Comparison of ENCODE assay signal across 2 cellular contexts in the genomic region with DNA sequence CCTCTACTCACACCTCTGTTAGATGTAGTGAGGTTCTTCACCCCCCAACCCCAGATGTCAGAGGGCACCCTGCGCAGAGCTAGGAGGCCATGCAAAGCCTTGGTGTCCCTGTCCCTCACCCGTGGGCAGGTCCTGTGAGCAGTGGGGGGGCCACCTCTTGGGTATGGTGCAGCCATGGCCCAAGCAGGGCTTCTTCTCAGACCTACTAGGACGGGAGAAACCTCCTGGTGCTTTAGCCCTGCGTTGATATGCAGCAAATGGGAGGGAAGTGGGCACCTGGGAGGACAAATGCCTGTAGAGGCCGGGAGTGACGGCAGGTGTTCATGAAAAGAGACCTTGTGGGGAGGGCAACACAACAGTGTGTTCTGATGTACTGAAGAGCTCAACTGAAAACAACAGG.
TF ChIP-seq lines count a peak whose summit lies in the region.

No MANE protein-coding gene starts in this region.

TF ChIP-seq in IMR-90, 13 proteins besides CTCF, POLR2A, EP300 and RAD21:
- TF ChIP-seq MAFK (IDR thresholded peaks at IDR 0.05; ENCODE audit: low read depth, low read length) (no peak), CHD1 (IDR thresholded peaks at IDR 0.05; ENCODE audit: low read depth, low read length) (no peak), RCOR1 (IDR thresholded peaks at IDR 0.05; ENCODE audit: insufficient replicate concordance, low read length) (no peak), CEBPB (IDR thresholded peaks at IDR 0.05; ENCODE audit: low read depth, low read length) (no peak), MAZ (IDR thresholded peaks at IDR 0.05; ENCODE audit: borderline replicate concordance, low read depth, low read length) (no peak), FOS (IDR thresholded peaks at IDR 0.05; ENCODE audit: low read depth, low read length) (no peak), RFX5 (IDR thresholded peaks at IDR 0.05; ENCODE audit: low read depth, low read length) (no peak), SMC3 (IDR thresholded peaks at IDR 0.05; ENCODE audit: low read depth, low read length) (no peak), BHLHE40 (IDR thresholded peaks at IDR 0.05; ENCODE audit: low read depth, low read length) (no peak), MXI1 (IDR thresholded peaks at IDR 0.05; ENCODE audit: borderline replicate concordance, low read depth, low read length) (no peak), NFE2L2 (IDR thresholded peaks at IDR 0.05; ENCODE audit: low read depth, low read length) (no peak)
- TF ChIP-seq, protein P1, sequence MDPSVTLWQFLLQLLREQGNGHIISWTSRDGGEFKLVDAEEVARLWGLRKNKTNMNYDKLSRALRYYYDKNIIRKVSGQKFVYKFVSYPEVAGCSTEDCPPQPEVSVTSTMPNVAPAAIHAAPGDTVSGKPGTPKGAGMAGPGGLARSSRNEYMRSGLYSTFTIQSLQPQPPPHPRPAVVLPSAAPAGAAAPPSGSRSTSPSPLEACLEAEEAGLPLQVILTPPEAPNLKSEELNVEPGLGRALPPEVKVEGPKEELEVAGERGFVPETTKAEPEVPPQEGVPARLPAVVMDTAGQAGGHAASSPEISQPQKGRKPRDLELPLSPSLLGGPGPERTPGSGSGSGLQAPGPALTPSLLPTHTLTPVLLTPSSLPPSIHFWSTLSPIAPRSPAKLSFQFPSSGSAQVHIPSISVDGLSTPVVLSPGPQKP (IDR thresholded peaks at IDR 0.05; ENCODE audit: borderline replicate concordance, low read depth, low read length) = no peak
- TF ChIP-seq, protein P2, sequence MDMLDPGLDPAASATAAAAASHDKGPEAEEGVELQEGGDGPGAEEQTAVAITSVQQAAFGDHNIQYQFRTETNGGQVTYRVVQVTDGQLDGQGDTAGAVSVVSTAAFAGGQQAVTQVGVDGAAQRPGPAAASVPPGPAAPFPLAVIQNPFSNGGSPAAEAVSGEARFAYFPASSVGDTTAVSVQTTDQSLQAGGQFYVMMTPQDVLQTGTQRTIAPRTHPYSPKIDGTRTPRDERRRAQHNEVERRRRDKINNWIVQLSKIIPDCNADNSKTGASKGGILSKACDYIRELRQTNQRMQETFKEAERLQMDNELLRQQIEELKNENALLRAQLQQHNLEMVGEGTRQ (IDR thresholded peaks at IDR 0.05; ENCODE audit: low read depth, low read length) = no peak
TF ChIP-seq in IMR-90: peak in this region for 0.

TF ChIP-seq in GM12878, 131 proteins besides CTCF, POLR2A, EP300 and RAD21:
- TF ChIP-seq PAX8 (IDR thresholded peaks at IDR 0.05) (no peak), KAT2A (conservative IDR thresholded peaks at IDR 0.05; ENCODE audit: control insufficient read depth, low read depth, low read length) (no peak), ZNF24 (IDR thresholded peaks at IDR 0.05) (no peak), FOS (IDR thresholded peaks at IDR 0.05; ENCODE audit: borderline replicate concordance, extremely low read depth, insufficient read length) (no peak), NR2C1 (IDR thresholded peaks at IDR 0.05) (no peak), BACH1 (IDR thresholded peaks at IDR 0.05; ENCODE audit: borderline replicate concordance) (no peak), RUNX3 (IDR thresholded peaks at IDR 0.05; ENCODE audit: low read length) (no peak), ZZZ3 (IDR thresholded peaks at IDR 0.05; ENCODE audit: control insufficient read depth, insufficient read length, low read depth) (no peak), HCFC1 (IDR thresholded peaks at IDR 0.05; ENCODE audit: low read length) (no peak)
- TF ChIP-seq, protein P3, sequence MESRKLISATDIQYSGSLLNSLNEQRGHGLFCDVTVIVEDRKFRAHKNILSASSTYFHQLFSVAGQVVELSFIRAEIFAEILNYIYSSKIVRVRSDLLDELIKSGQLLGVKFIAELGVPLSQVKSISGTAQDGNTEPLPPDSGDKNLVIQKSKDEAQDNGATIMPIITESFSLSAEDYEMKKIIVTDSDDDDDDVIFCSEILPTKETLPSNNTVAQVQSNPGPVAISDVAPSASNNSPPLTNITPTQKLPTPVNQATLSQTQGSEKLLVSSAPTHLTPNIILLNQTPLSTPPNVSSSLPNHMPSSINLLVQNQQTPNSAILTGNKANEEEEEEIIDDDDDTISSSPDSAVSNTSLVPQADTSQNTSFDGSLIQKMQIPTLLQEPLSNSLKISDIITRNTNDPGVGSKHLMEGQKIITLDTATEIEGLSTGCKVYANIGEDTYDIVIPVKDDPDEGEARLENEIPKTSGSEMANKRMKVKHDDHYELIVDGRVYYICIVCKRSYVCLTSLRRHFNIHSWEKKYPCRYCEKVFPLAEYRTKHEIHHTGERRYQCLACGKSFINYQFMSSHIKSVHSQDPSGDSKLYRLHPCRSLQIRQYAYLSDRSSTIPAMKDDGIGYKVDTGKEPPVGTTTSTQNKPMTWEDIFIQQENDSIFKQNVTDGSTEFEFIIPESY (IDR thresholded peaks at IDR 0.05) = no peak
- TF ChIP-seq, protein P4, sequence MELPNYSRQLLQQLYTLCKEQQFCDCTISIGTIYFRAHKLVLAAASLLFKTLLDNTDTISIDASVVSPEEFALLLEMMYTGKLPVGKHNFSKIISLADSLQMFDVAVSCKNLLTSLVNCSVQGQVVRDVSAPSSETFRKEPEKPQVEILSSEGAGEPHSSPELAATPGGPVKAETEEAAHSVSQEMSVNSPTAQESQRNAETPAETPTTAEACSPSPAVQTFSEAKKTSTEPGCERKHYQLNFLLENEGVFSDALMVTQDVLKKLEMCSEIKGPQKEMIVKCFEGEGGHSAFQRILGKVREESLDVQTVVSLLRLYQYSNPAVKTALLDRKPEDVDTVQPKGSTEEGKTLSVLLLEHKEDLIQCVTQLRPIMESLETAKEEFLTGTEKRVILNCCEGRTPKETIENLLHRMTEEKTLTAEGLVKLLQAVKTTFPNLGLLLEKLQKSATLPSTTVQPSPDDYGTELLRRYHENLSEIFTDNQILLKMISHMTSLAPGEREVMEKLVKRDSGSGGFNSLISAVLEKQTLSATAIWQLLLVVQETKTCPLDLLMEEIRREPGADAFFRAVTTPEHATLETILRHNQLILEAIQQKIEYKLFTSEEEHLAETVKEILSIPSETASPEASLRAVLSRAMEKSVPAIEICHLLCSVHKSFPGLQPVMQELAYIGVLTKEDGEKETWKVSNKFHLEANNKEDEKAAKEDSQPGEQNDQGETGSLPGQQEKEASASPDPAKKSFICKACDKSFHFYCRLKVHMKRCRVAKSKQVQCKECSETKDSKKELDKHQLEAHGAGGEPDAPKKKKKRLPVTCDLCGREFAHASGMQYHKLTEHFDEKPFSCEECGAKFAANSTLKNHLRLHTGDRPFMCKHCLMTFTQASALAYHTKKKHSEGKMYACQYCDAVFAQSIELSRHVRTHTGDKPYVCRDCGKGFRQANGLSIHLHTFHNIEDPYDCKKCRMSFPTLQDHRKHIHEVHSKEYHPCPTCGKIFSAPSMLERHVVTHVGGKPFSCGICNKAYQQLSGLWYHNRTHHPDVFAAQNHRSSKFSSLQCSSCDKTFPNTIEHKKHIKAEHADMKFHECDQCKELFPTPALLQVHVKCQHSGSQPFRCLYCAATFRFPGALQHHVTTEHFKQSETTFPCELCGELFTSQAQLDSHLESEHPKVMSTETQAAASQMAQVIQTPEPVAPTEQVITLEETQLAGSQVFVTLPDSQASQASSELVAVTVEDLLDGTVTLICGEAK (IDR thresholded peaks at IDR 0.05; ENCODE audit: borderline replicate concordance) = no peak
- TF ChIP-seq, protein P5, sequence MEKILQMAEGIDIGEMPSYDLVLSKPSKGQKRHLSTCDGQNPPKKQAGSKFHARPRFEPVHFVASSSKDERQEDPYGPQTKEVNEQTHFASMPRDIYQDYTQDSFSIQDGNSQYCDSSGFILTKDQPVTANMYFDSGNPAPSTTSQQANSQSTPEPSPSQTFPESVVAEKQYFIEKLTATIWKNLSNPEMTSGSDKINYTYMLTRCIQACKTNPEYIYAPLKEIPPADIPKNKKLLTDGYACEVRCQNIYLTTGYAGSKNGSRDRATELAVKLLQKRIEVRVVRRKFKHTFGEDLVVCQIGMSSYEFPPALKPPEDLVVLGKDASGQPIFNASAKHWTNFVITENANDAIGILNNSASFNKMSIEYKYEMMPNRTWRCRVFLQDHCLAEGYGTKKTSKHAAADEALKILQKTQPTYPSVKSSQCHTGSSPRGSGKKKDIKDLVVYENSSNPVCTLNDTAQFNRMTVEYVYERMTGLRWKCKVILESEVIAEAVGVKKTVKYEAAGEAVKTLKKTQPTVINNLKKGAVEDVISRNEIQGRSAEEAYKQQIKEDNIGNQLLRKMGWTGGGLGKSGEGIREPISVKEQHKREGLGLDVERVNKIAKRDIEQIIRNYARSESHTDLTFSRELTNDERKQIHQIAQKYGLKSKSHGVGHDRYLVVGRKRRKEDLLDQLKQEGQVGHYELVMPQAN (conservative IDR thresholded peaks at IDR 0.05) = no peak
